ENCODE assay signal across 34 cellular contexts in genomic region chr12:95678684-95679083, GRCh38.
"Had no signal": no experiment of that assay in that cellular context is flagged by ENCODE, and none has a peak within 500 bp of the region (broad histone marks: within the 10 kb centered on the region; RNA-seq: fewer than 3 reads in every experiment).

No MANE protein-coding gene starts in this region.

- DNase-seq: Karpas-422, Kasumi-1, MG63, MM.1S, MV-4-11, NCI-H1048, NCI-H1092, NCI-H1092 treated with DMSO at 0.1 percent for 48 hours, NCI-H1105, NCI-H1105 treated with DMSO at 0.1 percent for 48 hours, NCI-H1417, NCI-H1417 treated with DMSO at 0.1 percent for 48 hours, NCI-H1436, NCI-H1436 treated with DMSO at 0.1 percent for 48 hours, NCI-H146, NCI-H1694, NCI-H1694 treated with DMSO at 0.1 percent for 48 hours, NCI-H187, NCI-H187 treated with DMSO at 0.1 percent for 48 hours, NCI-H1930, NCI-H2029, NCI-H2029 treated with DMSO at 0.1 percent for 48 hours, NCI-H2081, NCI-H2081 treated with DMSO at 0.1 percent for 48 hours, NCI-H2107, NCI-H2171, NCI-H2227 treated with DMSO at 0.1 percent for 48 hours, NCI-H226, NCI-H345, NCI-H446, NCI-H446 treated with DMSO at 0.1 percent for 48 hours, NCI-H510A, NCI-H510A treated with DMSO at 0.1 percent for 48 hours, NCI-H524 had no signal

- H3K27me3 ChIP-seq: MG63 had no signal

- H3K4me3 ChIP-seq: MG63 had no signal
